Comparison of ENCODE assay signal across 21 cellular contexts in the genomic region with DNA sequence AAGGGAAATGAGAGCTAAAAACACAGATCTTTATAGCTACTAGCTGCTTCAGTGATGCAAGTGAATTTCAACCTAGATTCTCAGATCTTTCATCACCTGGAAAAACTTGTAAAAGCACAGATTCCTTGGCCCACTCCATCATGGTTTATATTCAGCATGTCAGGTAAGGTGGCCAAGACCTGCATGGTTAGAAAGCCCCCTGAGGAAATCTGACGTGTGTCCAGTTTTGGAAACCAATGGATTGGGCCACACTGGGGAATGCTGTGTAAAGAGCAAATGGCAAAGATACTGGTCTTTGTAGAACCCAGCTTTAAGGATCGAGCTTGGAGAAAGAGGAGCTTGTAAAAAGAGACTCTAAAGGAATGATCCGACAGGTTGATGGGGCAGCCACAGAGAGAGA.
DNase-seq lines count a peak whose midpoint lies in the region; ATAC-seq, FAIRE-seq and TF ChIP-seq lines count a peak whose summit lies in the region.
"Had no signal": no experiment of that assay in that cellular context is flagged by ENCODE, and none has a peak within 500 bp of the region (broad histone marks: within the 10 kb centered on the region; RNA-seq: fewer than 3 reads in every experiment).

No MANE protein-coding gene starts in this region.

- H3K4me2 ChIP-seq in GM23338 (no peak overlapping the region), H1 (ENCODE audit: insufficient read depth in 1 of 2, low read depth in 2 of 2, low read length in 2 of 2) (no peak overlapping the region), trophoblast cell (ENCODE audit: low read length) (no peak overlapping the region), HepG2 (ENCODE audit: low read depth, low read length) (no peak overlapping the region)
- H3K4me2 ChIP-seq: A549; BLaER1 treated with 17β-estradiol and CSF1 and Interleukin-3, amounts not matched to agents 10 nM and 100 nM had no signal

- intact Hi-C loops in HepG2 (cut with micrococcal nuclease; ENCODE audit: unreplicated experiment): no loop called here

- TF ChIP-seq CTCF in GM23338 (conservative IDR thresholded peaks at IDR 0.05; ENCODE audit: low read depth in 2 of 2) (no peak), H1 (IDR thresholded peaks at IDR 0.05; ENCODE audit: control extremely low read depth in 1 of 3, insufficient read depth in 1 of 3, low read depth in 1 of 3, low read length in 3 of 3) (no peak), HepG2 (CRISPR knock-in tag; IDR thresholded peaks at IDR 0.05) (no peak)

- no peak overlapping the region for H3K4me3 Mint-ChIP-seq in GM23338
- H3K4me3 Mint-ChIP-seq: B cell; CD4-positive, alpha-beta T cell; CD8-positive, alpha-beta T cell had no signal

- peaks cover 1% of the 10 kb centered on the region for H3K27me3 Mint-ChIP-seq in GM23338 (ENCODE audit: insufficient read depth, low read depth, poor library complexity)
- H3K27me3 Mint-ChIP-seq: B cell; CD4-positive, alpha-beta T cell had no signal

- DNase-seq in GM23338 (ENCODE audit: low spot score): no peak
- DNase-seq in H1 (ENCODE audit: low read depth in 1 of 2, low spot score in 2 of 2): no peak
- DNase-seq in trophoblast cell: peak; percentile 51 to 64
- no peak for DNase-seq in HepG2 (ENCODE audit: low spot score)
- no peak for DNase-seq in NCI-H526 treated with DMSO at 0.1 percent for 48 hours (lab: John Stamatoyannopoulos, UW)
- DNase-seq: AML-193; Caco-2; Calu3; CD4-positive, alpha-beta T cell; CD8-positive, alpha-beta T cell; DMS79 treated with DMSO at 0.1 percent for 48 hours; GF-D8 had no signal

- no peak overlapping the region for H4K91ac ChIP-seq in H1 (replicated peaks; ENCODE audit: insufficient read length, low read length)
- H4K91ac ChIP-seq in trophoblast cell (ENCODE audit: low read depth, low read length): no peak overlapping the region

- no peak overlapping the region for H2BK5ac ChIP-seq in H1 (ENCODE audit: low read depth, low read length)
- no peak overlapping the region for H2BK5ac ChIP-seq in trophoblast cell (ENCODE audit: low read depth, low read length, poor library complexity)

- no peak overlapping the region for H3K14ac ChIP-seq in H1 (ENCODE audit: insufficient read length)
- H3K14ac ChIP-seq in trophoblast cell (ENCODE audit: low read length): no peak overlapping the region

- H3K27ac ChIP-seq in GM23338 (ENCODE audit: low read depth) (no peak overlapping the region), H1 (ENCODE audit: low read depth, low read length) (no peak overlapping the region), trophoblast cell (ENCODE audit: low read depth, low read length) (no peak overlapping the region), HepG2 (ENCODE audit: extremely low read length, insufficient read depth, low read length) (no peak overlapping the region)
- H3K27ac ChIP-seq: 22Rv1; A549; BLaER1 treated with 17β-estradiol and CSF1 and Interleukin-3, amounts not matched to agents 10 nM and 100 nM; C4-2B had no signal

- H3K23ac ChIP-seq in H1 (ENCODE audit: insufficient read length): no peak overlapping the region
- no peak overlapping the region for H3K23ac ChIP-seq in trophoblast cell (ENCODE audit: low read length)

- H2AFZ ChIP-seq in GM23338: peak overlapping the region; percentile 56; the same call in 1 of the 2 replicates
- 0 out of 2 replicates have a peak overlapping the region, but pooled peaks have one; percentile 24 for H2AFZ ChIP-seq in H1 (ENCODE audit: low read length)
- H2AFZ ChIP-seq in trophoblast cell (ENCODE audit: insufficient read depth, low read length, poor library complexity): no peak overlapping the region
- no peak overlapping the region for H2AFZ ChIP-seq in HepG2 (ENCODE audit: low read length)

- ATAC-seq in GM23338 (no peak), HepG2 (no peak)
- ATAC-seq: A549; CD8-positive, alpha-beta T cell had no signal

- H3K4ac ChIP-seq in H1 (replicated peaks; ENCODE audit: insufficient read length, low read depth, low read length) (no peak overlapping the region), trophoblast cell (ENCODE audit: low read depth, low read length) (no peak overlapping the region)

- H2AK5ac ChIP-seq in H1 (ENCODE audit: low read depth, low read length) (no peak overlapping the region), trophoblast cell (ENCODE audit: low read length) (no peak overlapping the region)

- H3K9me3 Mint-ChIP-seq in GM23338: no peaks in the 10 kb centered on the region

- H3K4me3 ChIP-seq in GM23338: no peak overlapping the region
- no peak overlapping the region for H3K4me3 ChIP-seq in H1 (ENCODE audit: extremely low read depth in 1 of 4, insufficient read depth in 2 of 4, low read depth in 3 of 4, low read length in 4 of 4)
- no peak overlapping the region for H3K4me3 ChIP-seq in trophoblast cell (ENCODE audit: low read depth, low read length)
- no peak overlapping the region for H3K4me3 ChIP-seq in HepG2 (replicated peaks in 1 of 3; ENCODE audit: insufficient read depth in 1 of 3, low read depth in 2 of 3, low read length in 3 of 3)
- H3K4me3 ChIP-seq: A549; BLaER1 treated with 17β-estradiol and CSF1 and Interleukin-3, amounts not matched to agents 10 nM and 100 nM had no signal

- TF ChIP-seq POLR2A in H1 (IDR thresholded peaks at IDR 0.05; ENCODE audit: control extremely low read depth in 1 of 2, low read depth in 2 of 2, low read length in 2 of 2) (no peak), HepG2 (IDR thresholded peaks at IDR 0.05; ENCODE audit: insufficient read depth in 1 of 2, low read depth in 2 of 2, low read length in 2 of 2) (no peak)

- no peak overlapping the region for H4K8ac ChIP-seq in H1 (ENCODE audit: extremely low read depth, insufficient read depth, low read length)
- no peak overlapping the region for H4K8ac ChIP-seq in trophoblast cell (ENCODE audit: low read depth, low read length)

- TF ChIP-seq EP300 in H1 (IDR thresholded peaks at IDR 0.05; ENCODE audit: borderline replicate concordance in 1 of 2, low read depth in 2 of 2, low read length in 2 of 2) (no peak), HepG2 (IDR thresholded peaks at IDR 0.05; ENCODE audit: low read depth in 2 of 2, low read length in 2 of 2) (no peak), HepG2 (CRISPR knock-in tag; IDR thresholded peaks at IDR 0.05; ENCODE audit: borderline replicate concordance) (no peak)

- H3K4me1 ChIP-seq in GM23338 (ENCODE audit: insufficient read depth) (no peaks in the 10 kb centered on the region), H1 (replicated peaks in 1 of 4; ENCODE audit: control insufficient read depth in 3 of 4, insufficient read depth in 4 of 4, low read length in 3 of 4) (no peaks in the 10 kb centered on the region), trophoblast cell (ENCODE audit: control insufficient read depth in 1 of 2, insufficient read depth in 2 of 2, low read length in 2 of 2) (no peaks in the 10 kb centered on the region), HepG2 (ENCODE audit: insufficient read depth, low read length) (no peaks in the 10 kb centered on the region)
- H3K4me1 ChIP-seq: A549, Caco-2 had no signal

- no peak for FAIRE-seq in H1 (lab: Jason Lieb, UNC)
- no peak for FAIRE-seq in HepG2 (lab: Jason Lieb, UNC)
- FAIRE-seq: A549, D721Med, G401.6, GM12891, GM19239 had no signal

- H3K9me3 ChIP-seq in H1 (ENCODE audit: insufficient read depth in 2 of 2, low read depth in 1 of 2, low read length in 1 of 2) (no peaks in the 10 kb centered on the region), trophoblast cell (ENCODE audit: insufficient read depth, low read depth, low read length) (no peaks in the 10 kb centered on the region), HepG2 (ENCODE audit: low read length) (peaks cover 89% of the 10 kb centered on the region)
- H3K9me3 ChIP-seq: Caco-2 had no signal

- no peak overlapping the region for H2BK15ac ChIP-seq in H1 (ENCODE audit: low read length)

- no peaks in the 10 kb centered on the region for H3K23me2 ChIP-seq in H1 (ENCODE audit: low read depth, low read length)

- H3K18ac ChIP-seq in H1 (ENCODE audit: extremely low read depth, low read length): no peak overlapping the region
- no peak overlapping the region for H3K18ac ChIP-seq in trophoblast cell (ENCODE audit: low read length)

- H2BK20ac ChIP-seq in H1 (ENCODE audit: low read length): no peak overlapping the region

- H4K12ac ChIP-seq in trophoblast cell (ENCODE audit: low read depth, low read length): no peak overlapping the region

- H3K36me3 ChIP-seq in GM23338 (ENCODE audit: insufficient read depth) (no peaks in the 10 kb centered on the region), H1 (ENCODE audit: control insufficient read depth in 2 of 4, insufficient read depth in 4 of 4, low read length in 3 of 4) (no peaks in the 10 kb centered on the region), trophoblast cell (ENCODE audit: control insufficient read depth in 1 of 2, insufficient read depth in 2 of 2, low read length in 2 of 2) (no peaks in the 10 kb centered on the region), HepG2 (replicated peaks in 1 of 2; ENCODE audit: control insufficient read depth in 1 of 2, insufficient read depth in 2 of 2, low read length in 2 of 2) (no peaks in the 10 kb centered on the region)
- H3K36me3 ChIP-seq: BLaER1 treated with 17β-estradiol and CSF1 and Interleukin-3, amounts not matched to agents 10 nM and 100 nM had no signal

- no peak overlapping the region for H4K5ac ChIP-seq in H1 (ENCODE audit: insufficient read length, low read depth, low read length)

- H3K9me2 ChIP-seq in GM23338 (ENCODE audit: insufficient read depth): no peaks in the 10 kb centered on the region

- TF ChIP-seq RAD21 in H1 (IDR thresholded peaks at IDR 0.05 in 1 of 2, conservative IDR thresholded peaks at IDR 0.05 in 1 of 2; ENCODE audit: low read depth in 2 of 2, low read length in 2 of 2) (no peak), HepG2 (CRISPR knock-in tag; IDR thresholded peaks at IDR 0.05) (no peak)

- H3K27me3 ChIP-seq in GM23338 (ENCODE audit: insufficient read depth): no peaks in the 10 kb centered on the region
- no peaks in the 10 kb centered on the region for H3K27me3 ChIP-seq in H1 (replicated peaks in 1 of 4; ENCODE audit: control insufficient read depth in 3 of 4, extremely low read depth in 1 of 4, insufficient read depth in 3 of 4, low read length in 3 of 4)
- H3K27me3 ChIP-seq in trophoblast cell (ENCODE audit: insufficient read depth, low read length): no peaks in the 10 kb centered on the region
- H3K27me3 ChIP-seq in HepG2 (ENCODE audit: control insufficient read depth in 1 of 2, insufficient read depth in 2 of 2, low read length in 2 of 2): no peaks in the 10 kb centered on the region
- H3K27me3 ChIP-seq: BLaER1 treated with 17β-estradiol and CSF1 and Interleukin-3, amounts not matched to agents 10 nM and 100 nM had no signal

- H3K79me2 ChIP-seq in GM23338 (replicated peaks; ENCODE audit: insufficient read depth): no peaks in the 10 kb centered on the region
- H3K79me2 ChIP-seq in H1 (ENCODE audit: control insufficient read depth in 1 of 2, insufficient read depth in 2 of 2, low read length in 2 of 2): no peaks in the 10 kb centered on the region
- H3K79me2 ChIP-seq in trophoblast cell (ENCODE audit: control insufficient read depth, insufficient read depth, low read length, poor library complexity): no peaks in the 10 kb centered on the region
- H3K79me2 ChIP-seq in HepG2 (ENCODE audit: insufficient read depth, low read length): no peaks in the 10 kb centered on the region

- BruUV-seq in HepG2 (replicated peaks; lab: Mats Ljungman, UMichigan): no TSS peak

- POLR2A ChIA-PET in H1 (lab: Charles Lee; ENCODE audit: partially characterized antibody) (no interaction called here), HepG2 (lab: Yijun Ruan, JAX) (no interaction called here)

- H3K79me1 ChIP-seq in H1 (ENCODE audit: low read depth, low read length): no peaks in the 10 kb centered on the region
- H3K79me1 ChIP-seq in trophoblast cell (ENCODE audit: low read length): no peaks in the 10 kb centered on the region

- H3K56ac ChIP-seq in H1 (replicated peaks; ENCODE audit: insufficient read length, low read depth, low read length): no peak overlapping the region

- no peak overlapping the region for H3K27ac Mint-ChIP-seq in GM23338
- H3K27ac Mint-ChIP-seq: B cell; CD4-positive, alpha-beta T cell; CD8-positive, alpha-beta T cell had no signal

- no peak overlapping the region for H3K9ac ChIP-seq in H1 (replicated peaks in 1 of 4; ENCODE audit: extremely low read depth in 1 of 4, low read depth in 3 of 4, low read length in 3 of 4)
- no peak overlapping the region for H3K9ac ChIP-seq in trophoblast cell (ENCODE audit: low read length)
- H3K9ac ChIP-seq in HepG2 (ENCODE audit: insufficient read depth, low read depth, low read length): no peak overlapping the region
- H3K9ac ChIP-seq: BLaER1 treated with 17β-estradiol and CSF1 and Interleukin-3, amounts not matched to agents 10 nM and 100 nM had no signal

- H2BK12ac ChIP-seq in H1 (ENCODE audit: low read depth, low read length) (no peak overlapping the region), trophoblast cell (ENCODE audit: low read length) (no peak overlapping the region)

- in situ Hi-C loops in HepG2 (cut with HindIII; ENCODE audit: extremely low pct_ligation_motif_present, low pct_unique_long_range_greater_than_20kb): no loop called here

- H2BK120ac ChIP-seq in H1 (replicated peaks; ENCODE audit: low read depth, low read length) (no peak overlapping the region), trophoblast cell (ENCODE audit: insufficient read depth, low read length, poor library complexity) (no peak overlapping the region)

- CTCF ChIA-PET in H1 (lab: Charles Lee; ENCODE audit: partially characterized antibody): interaction anchor here (0.6 kb wide), 1 partner anchor 29 kb away, joined by 3 read pairs; no protein-coding TSS in a partner anchor
- CTCF ChIA-PET in HepG2 (lab: Yijun Ruan, JAX; ENCODE audit: low intra/inter-chr PET ratio, low total read pairs): no interaction called here

- no peaks in the 10 kb centered on the region for H3F3A ChIP-seq in GM23338 (replicated peaks; ENCODE audit: low read depth)

- no peaks in the 10 kb centered on the region for H3K36me3 Mint-ChIP-seq in GM23338 (ENCODE audit: low read depth)
- H3K36me3 Mint-ChIP-seq: CD8-positive, alpha-beta T cell had no signal

- no peaks in the 10 kb centered on the region; the same call in 2 of the 3 replicates for H3K4me1 Mint-ChIP-seq in GM23338
- H3K4me1 Mint-ChIP-seq: B cell had no signal

- WGBS in H1 (ENCODE audit: extremely low coverage in 1 of 2, insufficient coverage in 1 of 2, insufficient read length in 1 of 2, insufficient replicate concordance in 2 of 2, low coverage in 1 of 2, low lambda C conversion rate in 2 of 2, missing lambda C conversion rate in 1 of 2), 2 experiments: 90% methylated on average over 3 of the region's 3 CpGs; no CpG with 5 or more reads in 1 of the 2 experiments
- no CpG with 5 or more reads among the region's 3 CpGs for WGBS in trophoblast cell (ENCODE audit: extremely low coverage, insufficient coverage, insufficient read length)
- WGBS in HepG2 (ENCODE audit: low lambda C conversion rate): 7% methylated on average over 3 of the region's 3 CpGs

- H4K20me1 ChIP-seq in GM23338 (replicated peaks; ENCODE audit: insufficient read depth) (no peaks in the 10 kb centered on the region), H1 (replicated peaks in 1 of 2; ENCODE audit: control insufficient read depth in 1 of 2, insufficient read depth in 2 of 2, low read length in 2 of 2) (no peaks in the 10 kb centered on the region), HepG2 (ENCODE audit: insufficient read depth, low read length) (no peaks in the 10 kb centered on the region)
- H4K20me1 ChIP-seq: BLaER1 treated with 17β-estradiol and CSF1 and Interleukin-3, amounts not matched to agents 10 nM and 100 nM had no signal

Comparison
In these comparisons a context has a peak if more than half of its experiments do, and no peak if none do; other contexts are left out.
1. DNase-seq: peak in trophoblast cell (2 of 2); none in GM23338 (single experiment), H1 (0 of 2), HepG2 (single experiment) and NCI-H526 treated with DMSO at 0.1 percent for 48 hours (single experiment).
2. H2AFZ ChIP-seq: peak in GM23338 (single experiment) and H1 (single experiment); none in trophoblast cell (single experiment) and HepG2 (single experiment).